Comparison of ENCODE assay signal across 1 cellular context in genomic region chr7:99324559-99324958, GRCh38.
TF ChIP-seq lines count a peak whose summit lies in the region.

No MANE protein-coding gene starts in this region.

TF ChIP-seq in A549, 52 proteins besides CTCF, POLR2A, EP300 and RAD21 (continued from another document):
- no peak for TF ChIP-seq HMGXB4 (CRISPR knock-in tag; IDR thresholded peaks at IDR 0.05; ENCODE audit: borderline replicate concordance)
- TF ChIP-seq CHD2 (IDR thresholded peaks at IDR 0.05; ENCODE audit: low read length, partially characterized antibody) = no peak
- no peak for TF ChIP-seq ELK1 (IDR thresholded peaks at IDR 0.05; ENCODE audit: low read depth, low read length)
- no peak for TF ChIP-seq USF2 (IDR thresholded peaks at IDR 0.05)
- no peak for TF ChIP-seq ATOH8 (CRISPR knock-in tag; IDR thresholded peaks at IDR 0.05; ENCODE audit: low read depth)
- no peak for TF ChIP-seq HDAC2 (IDR thresholded peaks at IDR 0.05)
- no peak for TF ChIP-seq RNF2 (IDR thresholded peaks at IDR 0.05; ENCODE audit: borderline replicate concordance, low read depth)
- no peak for TF ChIP-seq E2F6 (IDR thresholded peaks at IDR 0.05; ENCODE audit: borderline replicate concordance, low read depth)
